Comparison of ENCODE assay signal across 9 cellular contexts in the genomic region with DNA sequence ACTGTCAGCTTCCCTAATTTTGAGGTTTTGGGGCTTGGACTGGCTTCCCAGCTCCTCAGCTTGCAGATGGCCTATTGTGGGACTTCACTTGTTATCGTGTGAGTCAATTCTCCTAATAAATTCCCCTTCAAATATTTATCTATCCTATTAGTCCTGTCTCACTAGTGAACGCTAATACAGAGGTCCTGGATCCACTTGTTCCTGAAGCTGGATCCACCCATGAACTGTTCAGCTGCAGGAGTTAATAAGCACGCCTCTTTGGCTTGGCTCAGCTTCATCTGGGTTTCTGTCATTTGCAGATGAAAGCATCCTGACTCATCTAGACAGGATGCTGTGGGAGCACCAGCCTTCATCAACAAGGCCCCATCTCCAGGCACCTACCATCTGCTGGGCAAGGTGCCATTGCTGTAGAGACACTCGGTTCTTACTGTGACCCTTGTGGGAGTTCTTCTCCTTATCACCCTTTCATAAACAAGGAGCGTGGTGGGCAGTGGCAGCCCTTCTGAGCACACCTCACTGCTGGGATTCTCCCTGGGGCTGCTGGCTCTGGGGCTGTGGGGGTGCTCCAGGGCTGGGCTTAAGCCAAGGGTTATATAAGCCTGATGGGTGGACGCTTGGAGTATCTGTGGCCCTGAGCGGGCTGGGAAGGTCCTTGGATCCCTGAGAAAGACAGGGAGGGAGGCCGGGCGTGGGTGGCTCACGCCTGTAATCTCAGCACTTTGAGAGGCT. TPM values are rescaled to one million over a fixed set of nuclear protein-coding genes. Genes with fewer than 3 reads are reported as not detected.
DNase-seq lines count a peak whose midpoint lies in the region; ATAC-seq and TF ChIP-seq lines count a peak whose summit lies in the region.
"Had no signal": no experiment of that assay in that cellular context is flagged by ENCODE, and none has a peak within 500 bp of the region (broad histone marks: within the 10 kb centered on the region; RNA-seq: fewer than 3 reads in every experiment).

No MANE protein-coding gene starts in this region.

- H3K4me1 Mint-ChIP-seq in CD4-positive, alpha-beta T cell (ENCODE audit: low read depth): peaks cover 67% of the 10 kb centered on the region
- H3K4me1 Mint-ChIP-seq in activated T-helper 17 cell treated with anti-CD3 and anti-CD28 coated beads, Interleukin-2, amount 50 U/mL, for 72 hours: peaks cover 36% of the 10 kb centered on the region
- H3K4me1 Mint-ChIP-seq in naive thymus-derived CD4-positive, alpha-beta T cell: peaks cover 34 to 74% (median 52%) of the 10 kb centered on the region in 7 donors

- no peaks in the 10 kb centered on the region for H3K9me3 ChIP-seq in CD4-positive, alpha-beta T cell (ENCODE audit: control insufficient read depth, low read length)
- no peaks in the 10 kb centered on the region for H3K9me3 ChIP-seq in SK-N-SH
- no peaks in the 10 kb centered on the region for H3K9me3 ChIP-seq in naive thymus-derived CD4-positive, alpha-beta T cell (ENCODE audit: control insufficient read depth in 2 of 3, low read length in 3 of 3)
- no peaks in the 10 kb centered on the region for H3K9me3 ChIP-seq in mesenchymal stem cell (ENCODE audit: control insufficient read depth, low read length)
- H3K9me3 ChIP-seq: neutrophil had no signal

- peak; percentile 79 for ATAC-seq in CD4-positive, alpha-beta T cell (ENCODE audit: poor library complexity)
- peak; percentile 95 for ATAC-seq in activated T-helper 17 cell treated with anti-CD3 and anti-CD28 coated beads, Interleukin-2, amount 50 U/mL, for 72 hours (replicated peaks)
- ATAC-seq in naive thymus-derived CD4-positive, alpha-beta T cell: peak; percentile 80
- no peak for ATAC-seq in GM19395 (IDR thresholded peaks at IDR 0.05; ENCODE audit: unreplicated experiment)

- no peaks in the 10 kb centered on the region for H3K36me3 Mint-ChIP-seq in CD4-positive, alpha-beta T cell (ENCODE audit: low read depth)
- no peaks in the 10 kb centered on the region for H3K36me3 Mint-ChIP-seq in activated T-helper 17 cell treated with anti-CD3 and anti-CD28 coated beads, Interleukin-2, amount 50 U/mL, for 72 hours (ENCODE audit: low read depth)
- H3K36me3 Mint-ChIP-seq in naive thymus-derived CD4-positive, alpha-beta T cell: peaks cover 0 to 4% (median 0%) of the 10 kb centered on the region in 5 donors

- no peak overlapping the region for H3K18ac ChIP-seq in mesenchymal stem cell (ENCODE audit: low read depth in 1 of 2, low read length in 2 of 2)

- no peak for TF ChIP-seq RAD21 in SK-N-SH (IDR thresholded peaks at IDR 0.05; ENCODE audit: low read length)

- H3K4me2 ChIP-seq in SK-N-SH (no peak overlapping the region), mesenchymal stem cell (ENCODE audit: low read length, poor library complexity, severe bottlenecking) (no peak overlapping the region)

- H4K20me1 ChIP-seq in SK-N-SH (ENCODE audit: insufficient read depth): no peaks in the 10 kb centered on the region

- H3K4me1 ChIP-seq in SK-N-SH (ENCODE audit: control insufficient read depth in 1 of 2, insufficient read depth in 2 of 2, low read depth in 1 of 2, low read length in 1 of 2) (no peaks in the 10 kb centered on the region), mesenchymal stem cell (ENCODE audit: control insufficient read depth, insufficient read depth, low read depth, low read length) (peaks cover 2% of the 10 kb centered on the region)
- H3K4me1 ChIP-seq in naive thymus-derived CD4-positive, alpha-beta T cell (ENCODE audit: control insufficient read depth in 2 of 2, insufficient read depth in 2 of 2, low read length in 2 of 2): peaks cover 38 to 53% of the 10 kb centered on the region in 2 donors

- H3K36me3 ChIP-seq in SK-N-SH (replicated peaks in 1 of 2; ENCODE audit: control insufficient read depth in 1 of 2, insufficient read depth in 2 of 2, low read length in 1 of 2) (no peaks in the 10 kb centered on the region), mesenchymal stem cell (ENCODE audit: control insufficient read depth in 1 of 2, insufficient read depth in 2 of 2, low read depth in 1 of 2, low read length in 2 of 2) (no peaks in the 10 kb centered on the region)
- H3K36me3 ChIP-seq in naive thymus-derived CD4-positive, alpha-beta T cell (ENCODE audit: control insufficient read depth in 2 of 3, insufficient read depth in 3 of 3, low read length in 3 of 3): no peaks in the 10 kb centered on the region
- H3K36me3 ChIP-seq: neutrophil had no signal

- CTCF ChIA-PET in CD4-positive, alpha-beta T cell (lab: Charles Lee): interaction anchor here (0.9 kb wide), 1 partner anchor 13 kb away, joined by 3 read pairs; no protein-coding TSS in a partner anchor
- CTCF ChIA-PET in SK-N-SH (lab: Yijun Ruan, JAX): no interaction called here
- CTCF ChIA-PET in naive thymus-derived CD4-positive, alpha-beta T cell (lab: Charles Lee): interaction anchor here (0.7 to 1.9 kb wide), 7 partner anchors 14 to 62 kb away, joined by 3 to 6 read pairs (median 4); no protein-coding TSS in a partner anchor

- no peak for TF ChIP-seq CTCF in CD4-positive, alpha-beta T cell (IDR thresholded peaks at IDR 0.05)
- TF ChIP-seq CTCF in SK-N-SH (IDR thresholded peaks at IDR 0.05): no peak

- H2BK120ac ChIP-seq in mesenchymal stem cell (ENCODE audit: low read depth, low read length): no peak overlapping the region

- H3K27me3 ChIP-seq in CD4-positive, alpha-beta T cell (ENCODE audit: control insufficient read depth, insufficient read depth, low read length): no peaks in the 10 kb centered on the region
- H3K27me3 ChIP-seq in SK-N-SH (ENCODE audit: insufficient read depth): no peaks in the 10 kb centered on the region
- H3K27me3 ChIP-seq in naive thymus-derived CD4-positive, alpha-beta T cell (ENCODE audit: control insufficient read depth in 2 of 2, insufficient read depth in 2 of 2, low read length in 2 of 2): no peaks in the 10 kb centered on the region
- peaks cover 0 to 6% of the 10 kb centered on the region in 2 experiments for H3K27me3 ChIP-seq in mesenchymal stem cell (ENCODE audit: control insufficient read depth in 1 of 2, insufficient read depth in 1 of 2, low read length in 2 of 2)
- H3K27me3 ChIP-seq: neutrophil had no signal

- H2AFZ ChIP-seq in SK-N-SH (ENCODE audit: low read depth) (no peak overlapping the region), mesenchymal stem cell (ENCODE audit: low read depth, low read length) (no peak overlapping the region)

- H3K27me3 Mint-ChIP-seq in CD4-positive, alpha-beta T cell: no peaks in the 10 kb centered on the region
- no peaks in the 10 kb centered on the region for H3K27me3 Mint-ChIP-seq in activated T-helper 17 cell treated with anti-CD3 and anti-CD28 coated beads, Interleukin-2, amount 50 U/mL, for 72 hours
- H3K27me3 Mint-ChIP-seq in naive thymus-derived CD4-positive, alpha-beta T cell: no peaks in the 10 kb centered on the region

- POLR2A ChIA-PET in CD4-positive, alpha-beta T cell (lab: Charles Lee): interaction anchor here (0.8 to 2.5 kb wide), 11 partner anchors 9 to 57 kb away, joined by 4 to 23 read pairs (median 9); partner anchors contain the start of genes LAT, NFATC2IP and SPNS1
- POLR2A ChIA-PET in SK-N-SH (lab: Yijun Ruan, JAX): no interaction called here
- POLR2A ChIA-PET in naive thymus-derived CD4-positive, alpha-beta T cell (lab: Charles Lee): interaction anchor here (0.5 to 9.3 kb wide), 12 partner anchors 8 to 1512 kb away, joined by 3 to 194 read pairs (median 4); partner anchors contain the start of gene LAT

- H4K8ac ChIP-seq in mesenchymal stem cell (ENCODE audit: low read length): no peak overlapping the region

- H2BK15ac ChIP-seq in mesenchymal stem cell (ENCODE audit: low read depth, poor library complexity, severe bottlenecking): no peak overlapping the region

- no peak for TF ChIP-seq EP300 in SK-N-SH (IDR thresholded peaks at IDR 0.05; ENCODE audit: borderline replicate concordance in 1 of 2, low read depth in 1 of 2, low read length in 1 of 2)

- no peaks in the 10 kb centered on the region for H3K79me2 ChIP-seq in SK-N-SH (ENCODE audit: insufficient read depth)

- peak overlapping the region; percentile 97 for H3K27ac Mint-ChIP-seq in CD4-positive, alpha-beta T cell
- H3K27ac Mint-ChIP-seq in activated T-helper 17 cell treated with anti-CD3 and anti-CD28 coated beads, Interleukin-2, amount 50 U/mL, for 72 hours: peak overlapping the region; percentile 97
- peak overlapping the region; percentile 92 to 99 (median 96) for H3K27ac Mint-ChIP-seq in naive thymus-derived CD4-positive, alpha-beta T cell

- H3K23ac ChIP-seq in mesenchymal stem cell (ENCODE audit: low read length in 2 of 2): no peak overlapping the region

- peak; percentile 48 to 79 (median 71) for DNase-seq in CD4-positive, alpha-beta T cell
- DNase-seq in SK-N-SH (no peak), OCI-M2 (lab: John Stamatoyannopoulos, UW; ENCODE audit: unreplicated experiment) (no peak), C1 segment of cervical spinal cord (lab: John Stamatoyannopoulos, UW) (no peak), mesenchymal stem cell (no peak)
- peak in 8 of 9 donors; percentile 54 to 77 (median 68) for DNase-seq in naive thymus-derived CD4-positive, alpha-beta T cell

- peak overlapping the region; percentile 60 for H3K4me3 Mint-ChIP-seq in CD4-positive, alpha-beta T cell
- H3K4me3 Mint-ChIP-seq in activated T-helper 17 cell treated with anti-CD3 and anti-CD28 coated beads, Interleukin-2, amount 50 U/mL, for 72 hours: peak overlapping the region; percentile 84
- peak overlapping the region; percentile 64 to 88 (median 83) for H3K4me3 Mint-ChIP-seq in naive thymus-derived CD4-positive, alpha-beta T cell

- no peak overlapping the region for H3K4me3 ChIP-seq in SK-N-SH (ENCODE audit: low read depth in 2 of 2, low read length in 1 of 2)
- no peak overlapping the region for H3K4me3 ChIP-seq in naive thymus-derived CD4-positive, alpha-beta T cell (ENCODE audit: low read length)
- no peak overlapping the region for H3K4me3 ChIP-seq in mesenchymal stem cell (ENCODE audit: insufficient read depth in 1 of 2, low read depth in 1 of 2, low read length in 2 of 2)

- peak overlapping the region; percentile 77 for H3K27ac ChIP-seq in CD4-positive, alpha-beta T cell (ENCODE audit: low read depth, low read length)
- H3K27ac ChIP-seq in SK-N-SH (ENCODE audit: low read depth in 2 of 2, low read length in 1 of 2) (no peak overlapping the region), mesenchymal stem cell (ENCODE audit: low read length, poor library complexity, severe bottlenecking) (no peak overlapping the region)
- peak overlapping the region; percentile 74 for H3K27ac ChIP-seq in naive thymus-derived CD4-positive, alpha-beta T cell (ENCODE audit: low read depth, low read length)
- H3K27ac ChIP-seq: neutrophil had no signal

- no peaks in the 10 kb centered on the region for H3K79me1 ChIP-seq in mesenchymal stem cell (replicated peaks; ENCODE audit: low read length, poor library complexity, severe bottlenecking)

- no peak overlapping the region for H3K4ac ChIP-seq in mesenchymal stem cell (ENCODE audit: low read depth in 1 of 2, low read length in 2 of 2)

- no peaks in the 10 kb centered on the region for H3K9me3 Mint-ChIP-seq in CD4-positive, alpha-beta T cell
- H3K9me3 Mint-ChIP-seq in activated T-helper 17 cell treated with anti-CD3 and anti-CD28 coated beads, Interleukin-2, amount 50 U/mL, for 72 hours: peaks cover 9% of the 10 kb centered on the region
- peaks cover 0 to 5% (median 0%) of the 10 kb centered on the region in 11 donors for H3K9me3 Mint-ChIP-seq in naive thymus-derived CD4-positive, alpha-beta T cell

- no peak overlapping the region for H2BK12ac ChIP-seq in mesenchymal stem cell (ENCODE audit: low read length in 2 of 2)

- H3K9ac ChIP-seq in SK-N-SH (no peak overlapping the region), mesenchymal stem cell (ENCODE audit: low read length) (no peak overlapping the region)

- H4K91ac ChIP-seq in mesenchymal stem cell (ENCODE audit: low read length): no peak overlapping the region

- WGBS in SK-N-SH (ENCODE audit: low lambda C conversion rate): 68% methylated on average over 9 of the region's 10 CpGs
- 82% methylated on average over 10 of the region's 10 CpGs for WGBS in mesenchymal stem cell

- H2AK5ac ChIP-seq in mesenchymal stem cell (ENCODE audit: low read length, severe bottlenecking): no peak overlapping the region

- H3K14ac ChIP-seq in mesenchymal stem cell (ENCODE audit: low read length in 2 of 2): no peak overlapping the region

- no peaks in the 10 kb centered on the region for H3F3A ChIP-seq in SK-N-SH (replicated peaks; ENCODE audit: insufficient read depth)

- no peaks in the 10 kb centered on the region for H3K9me2 ChIP-seq in SK-N-SH

- H2BK5ac ChIP-seq in mesenchymal stem cell (ENCODE audit: low read depth, low read length, poor library complexity, severe bottlenecking): no peak overlapping the region

- intact Hi-C loops in CD4-positive, alpha-beta T cell (cut with DNase I, micrococcal nuclease): loop anchor here (2.0 kb wide), 2 partner anchors 17 to 23 kb away; partner anchors contain the start of gene LAT (in 2 of the 2)
- intact Hi-C loops in naive thymus-derived CD4-positive, alpha-beta T cell (cut with micrococcal nuclease): loop anchor here (1.0 to 2.0 kb wide), 2 partner anchors 21 to 23 kb away; partner anchors contain the start of gene LAT (in 1 of the 2)

RNA-seq across cellular contexts. Expression of gene LAT, which starts 23.2 kb away (rescaled TPM):
- 100 to 1,000 TPM; 156 to 160 TPM for total RNA-seq in CD4-positive, alpha-beta T cell
- polyA plus RNA-seq in SK-N-SH (2012; rRNA removed): 8.0 and 8.6 TPM in 2 replicates
- polyA plus RNA-seq in SK-N-SH (2012; cell fraction: cytosol; rRNA removed): 0.62 and 1.3 TPM in 2 replicates
- polyA plus RNA-seq in SK-N-SH (2012; cell fraction: nucleus; rRNA removed): 101 and 132 TPM in 2 replicates
- 100 to 1,000 TPM; 216 to 327 TPM for total RNA-seq in activated T-helper 17 cell treated with anti-CD3 and anti-CD28 coated beads, Interleukin-2, amount 50 U/mL, for 72 hours
- total RNA-seq in naive thymus-derived CD4-positive, alpha-beta T cell: 100 to 1,000 TPM; 179 to 476 (median 342) TPM
- 100 to 1,000 TPM; 317 to 445 TPM for polyA plus RNA-seq in naive thymus-derived CD4-positive, alpha-beta T cell
- 5.4 TPM for polyA plus RNA-seq in mesenchymal stem cell (2013, experiment 1 of 2)
- polyA plus RNA-seq in mesenchymal stem cell (2013, experiment 2 of 2): 4.8 TPM

RNA-seq across cellular contexts. Expression of gene SPNS1, which starts 33.5 kb away (rescaled TPM):
- 10 to 100 TPM; 24.4 to 28.1 TPM for total RNA-seq in CD4-positive, alpha-beta T cell
- 24.8 and 41.1 TPM in 2 replicates for polyA plus RNA-seq in SK-N-SH (2012; rRNA removed)
- 12.5 and 20.6 TPM in 2 replicates for polyA plus RNA-seq in SK-N-SH (2012; cell fraction: cytosol; rRNA removed)
- 104 and 116 TPM in 2 replicates for polyA plus RNA-seq in SK-N-SH (2012; cell fraction: nucleus; rRNA removed)
- 10 to 100 TPM; 15.0 to 26.8 TPM for total RNA-seq in activated T-helper 17 cell treated with anti-CD3 and anti-CD28 coated beads, Interleukin-2, amount 50 U/mL, for 72 hours
- total RNA-seq in naive thymus-derived CD4-positive, alpha-beta T cell: 10 to 100 TPM; 31.1 to 47.0 (median 42.1) TPM
- polyA plus RNA-seq in naive thymus-derived CD4-positive, alpha-beta T cell: 10 to 100 TPM; 22.6 to 40.4 TPM
- 63.1 TPM for polyA plus RNA-seq in mesenchymal stem cell (2013, experiment 1 of 2)
- 61.7 TPM for polyA plus RNA-seq in mesenchymal stem cell (2013, experiment 2 of 2)

RNA-seq across cellular contexts. Expression of gene NFATC2IP, which starts 57.3 kb away (rescaled TPM):
- 10 to 100 TPM; 47.4 to 51.0 TPM for total RNA-seq in CD4-positive, alpha-beta T cell
- 41.9 and 56.1 TPM in 2 replicates for polyA plus RNA-seq in SK-N-SH (2012; rRNA removed)
- 20.6 and 27.3 TPM in 2 replicates for polyA plus RNA-seq in SK-N-SH (2012; cell fraction: cytosol; rRNA removed)
- 227 and 280 TPM in 2 replicates for polyA plus RNA-seq in SK-N-SH (2012; cell fraction: nucleus; rRNA removed)
- 100 to 1,000 TPM in 1 of 2 donors, 10 to 100 TPM in 1; 81.3 to 100 TPM for total RNA-seq in activated T-helper 17 cell treated with anti-CD3 and anti-CD28 coated beads, Interleukin-2, amount 50 U/mL, for 72 hours
- total RNA-seq in naive thymus-derived CD4-positive, alpha-beta T cell: 100 to 1,000 TPM in 3 of 5 experiments, 10 to 100 TPM in 2; 70.9 to 117 (median 111) TPM
- 10 to 100 TPM; 26.0 to 37.8 TPM for polyA plus RNA-seq in naive thymus-derived CD4-positive, alpha-beta T cell
- polyA plus RNA-seq in mesenchymal stem cell (2013, experiment 1 of 2): 17.6 TPM
- 17.4 TPM for polyA plus RNA-seq in mesenchymal stem cell (2013, experiment 2 of 2)

Comparison
In these comparisons a context has a peak if more than half of its experiments do, and no peak if none do; other contexts are left out.
1. DNase-seq: peak in CD4-positive, alpha-beta T cell (10 of 10) and naive thymus-derived CD4-positive, alpha-beta T cell (8 of 9); none in SK-N-SH (single experiment), OCI-M2 (single experiment), C1 segment of cervical spinal cord (0 of 14) and mesenchymal stem cell (single experiment).
2. H3K27ac ChIP-seq: peak in CD4-positive, alpha-beta T cell (single experiment) and naive thymus-derived CD4-positive, alpha-beta T cell (single experiment); none in SK-N-SH (0 of 2) and mesenchymal stem cell (single experiment).
3. Peak in every context shown above with its lines, with median percentiles within 50 percentile points of each other: H3K27ac Mint-ChIP-seq and H3K4me3 Mint-ChIP-seq.